In the genomic region with DNA sequence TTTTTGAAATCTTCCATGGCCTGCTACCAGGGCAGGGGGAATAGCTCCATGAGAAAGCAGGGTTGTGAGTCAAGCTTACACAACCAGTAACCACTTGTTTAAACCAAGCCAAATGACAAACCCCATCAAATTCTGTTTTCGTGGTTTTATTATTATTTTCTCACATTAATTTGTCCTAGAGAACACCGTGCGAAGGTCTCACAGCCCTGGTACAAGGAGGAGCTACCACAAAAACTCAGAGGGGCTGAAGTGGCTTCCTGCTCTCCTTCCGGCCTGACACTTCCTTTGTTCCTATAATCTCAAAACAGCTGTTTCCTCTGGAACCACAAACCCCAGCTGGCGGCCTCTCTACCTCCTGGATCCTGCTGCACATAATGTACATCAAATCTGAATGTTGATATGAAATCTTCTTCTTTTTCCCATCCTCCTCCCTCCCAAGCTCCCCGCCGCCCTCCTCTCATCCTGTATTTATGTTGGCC, we compare ENCODE assay signal across 13 cellular contexts.
DNase-seq lines count a peak whose midpoint lies in the region; ATAC-seq and TF ChIP-seq lines count a peak whose summit lies in the region.
"Had no signal": no experiment of that assay in that cellular context is flagged by ENCODE, and none has a peak within 500 bp of the region (broad histone marks: within the 10 kb centered on the region; RNA-seq: fewer than 3 reads in every experiment).

No MANE protein-coding gene starts in this region.

- intact Hi-C loops in left colon (cut with DNase I, micrococcal nuclease) (no loop called here), thyroid gland (cut with DNase I) (no loop called here)

- POLR2A ChIA-PET in activated CD8-positive, alpha-beta T cell treated with anti-CD3 and anti-CD28 coated beads, Interleukin-2, amount 10 ng/mL, durations not matched to agents 7 days and 5 days (lab: Charles Lee) = no interaction called here

- H3K9me3 ChIP-seq in thyroid gland = no peaks in the 10 kb centered on the region

- H3K27ac ChIP-seq in thyroid gland = no peak overlapping the region
- H3K27ac ChIP-seq: cardiac muscle cell, WERI-Rb-1 had no signal

- H3K4me1 ChIP-seq in thyroid gland = no peaks in the 10 kb centered on the region

- CTCF ChIA-PET in activated naive CD4-positive, alpha-beta T cell treated with anti-CD3 and anti-CD28 coated beads, Interleukin-2, amount 10 ng/mL, durations not matched to agents 7 days and 5 days (lab: Charles Lee) = no interaction called here
- CTCF ChIA-PET in activated CD8-positive, alpha-beta T cell treated with anti-CD3 and anti-CD28 coated beads, Interleukin-2, amount 10 ng/mL, durations not matched to agents 7 days and 5 days (lab: Charles Lee) = interaction anchor here (0.8 to 1.3 kb wide), 3 partner anchors 10 to 443 kb away, joined by 3 to 5 read pairs (median 3); no protein-coding TSS in a partner anchor

- no peaks in the 10 kb centered on the region for H3K36me3 ChIP-seq in thyroid gland
- H3K36me3 ChIP-seq: cardiac muscle cell, WERI-Rb-1 had no signal

- peaks cover 49% of the 10 kb centered on the region for H3K27me3 Mint-ChIP-seq in activated naive CD4-positive, alpha-beta T cell treated with anti-CD3 and anti-CD28 coated beads, Interleukin-2, amount 10 ng/mL, durations not matched to agents 7 days and 5 days
- peaks cover 58% of the 10 kb centered on the region for H3K27me3 Mint-ChIP-seq in activated CD8-positive, alpha-beta T cell treated with anti-CD3 and anti-CD28 coated beads, Interleukin-2, amount 10 ng/mL, durations not matched to agents 7 days and 5 days (ENCODE audit: low read depth)

- no peaks in the 10 kb centered on the region for H3K9me3 Mint-ChIP-seq in activated naive CD4-positive, alpha-beta T cell treated with anti-CD3 and anti-CD28 coated beads, Interleukin-2, amount 10 ng/mL, durations not matched to agents 7 days and 5 days
- peaks cover 8% of the 10 kb centered on the region for H3K9me3 Mint-ChIP-seq in activated CD8-positive, alpha-beta T cell treated with anti-CD3 and anti-CD28 coated beads, Interleukin-2, amount 10 ng/mL, durations not matched to agents 7 days and 5 days (ENCODE audit: insufficient read depth)

- WGBS in thyroid gland, 2 donors = 53 to 63% methylated on average over 7 of the region's 7 CpGs

- ATAC-seq in activated CD8-positive, alpha-beta T cell treated with anti-CD3 and anti-CD28 coated beads, Interleukin-2, amount 10 ng/mL, durations not matched to agents 7 days and 5 days = peak; percentile 70
- ATAC-seq in left colon = no peak
- ATAC-seq: activated T-helper 17 cell treated with anti-CD3 and anti-CD28 coated beads, Interleukin-2, amount 50 U/mL, for 72 hours had no signal

- H3K4me1 Mint-ChIP-seq in activated naive CD4-positive, alpha-beta T cell treated with anti-CD3 and anti-CD28 coated beads, Interleukin-2, amount 10 ng/mL, durations not matched to agents 7 days and 5 days = peaks cover 21% of the 10 kb centered on the region
- H3K4me1 Mint-ChIP-seq in activated CD8-positive, alpha-beta T cell treated with anti-CD3 and anti-CD28 coated beads, Interleukin-2, amount 10 ng/mL, durations not matched to agents 7 days and 5 days (ENCODE audit: low read depth) = peaks cover 27% of the 10 kb centered on the region
- H3K4me1 Mint-ChIP-seq: activated T-helper 17 cell treated with anti-CD3 and anti-CD28 coated beads, Interleukin-2, amount 50 U/mL, for 72 hours had no signal

- TF ChIP-seq POLR2A in thyroid gland (IDR thresholded peaks at IDR 0.05) = no peak

- H3K4me3 ChIP-seq in thyroid gland (replicated peaks in 1 of 3) = no peak overlapping the region
- H3K4me3 ChIP-seq: cardiac muscle cell had no signal

- no peak for TF ChIP-seq CTCF in thyroid gland (IDR thresholded peaks at IDR 0.05)

- H3K36me3 Mint-ChIP-seq in activated naive CD4-positive, alpha-beta T cell treated with anti-CD3 and anti-CD28 coated beads, Interleukin-2, amount 10 ng/mL, durations not matched to agents 7 days and 5 days = no peaks in the 10 kb centered on the region
- H3K36me3 Mint-ChIP-seq in activated CD8-positive, alpha-beta T cell treated with anti-CD3 and anti-CD28 coated beads, Interleukin-2, amount 10 ng/mL, durations not matched to agents 7 days and 5 days (ENCODE audit: low read depth) = peaks cover 6% of the 10 kb centered on the region

- H3K27me3 ChIP-seq in thyroid gland = no peaks in the 10 kb centered on the region
- H3K27me3 ChIP-seq: cardiac muscle cell had no signal

- peak; percentile 23 for DNase-seq in activated naive CD4-positive, alpha-beta T cell treated with anti-CD3 and anti-CD28 coated beads, Interleukin-2, amount 10 ng/mL, durations not matched to agents 7 days and 5 days
- DNase-seq in activated naive CD4-positive, alpha-beta T cell (lab: John Stamatoyannopoulos, UW) = no peak
- peak; percentile 52 for DNase-seq in activated CD8-positive, alpha-beta T cell treated with anti-CD3 and anti-CD28 coated beads, Interleukin-2, amount 10 ng/mL, durations not matched to agents 7 days and 5 days
- DNase-seq in left colon (peak; percentile 8 to 25), thyroid gland (peak; percentile 19 to 26), NCI-H2029 treated with DMSO at 0.1 percent for 48 hours (lab: John Stamatoyannopoulos, UW) (no peak), NCI-H146 treated with DMSO at 0.1 percent for 48 hours (lab: John Stamatoyannopoulos, UW; ENCODE audit: unreplicated experiment) (no peak)
- DNase-seq in activated effector memory CD4-positive, alpha-beta T cell treated with anti-CD3 and anti-CD28 coated beads, Interleukin-2, amount 50 U/mL, for 16 hours = no peak
- DNase-seq: NCI-H2171 treated with DMSO at 0.1 percent for 48 hours, posterior cingulate gyrus, WERI-Rb-1 had no signal

- H3K27ac Mint-ChIP-seq in activated naive CD4-positive, alpha-beta T cell treated with anti-CD3 and anti-CD28 coated beads, Interleukin-2, amount 10 ng/mL, durations not matched to agents 7 days and 5 days = no peak overlapping the region
- peak overlapping the region; percentile 2 for H3K27ac Mint-ChIP-seq in activated CD8-positive, alpha-beta T cell treated with anti-CD3 and anti-CD28 coated beads, Interleukin-2, amount 10 ng/mL, durations not matched to agents 7 days and 5 days
- H3K27ac Mint-ChIP-seq: activated T-helper 17 cell treated with anti-CD3 and anti-CD28 coated beads, Interleukin-2, amount 50 U/mL, for 72 hours had no signal

- no peak overlapping the region for H3K4me3 Mint-ChIP-seq in activated naive CD4-positive, alpha-beta T cell treated with anti-CD3 and anti-CD28 coated beads, Interleukin-2, amount 10 ng/mL, durations not matched to agents 7 days and 5 days
- H3K4me3 Mint-ChIP-seq in activated CD8-positive, alpha-beta T cell treated with anti-CD3 and anti-CD28 coated beads, Interleukin-2, amount 10 ng/mL, durations not matched to agents 7 days and 5 days = peak overlapping the region; percentile 30
- H3K4me3 Mint-ChIP-seq: activated T-helper 17 cell treated with anti-CD3 and anti-CD28 coated beads, Interleukin-2, amount 50 U/mL, for 72 hours had no signal

Comparison
In these comparisons a context has a peak if more than half of its experiments do, and no peak if none do; other contexts are left out.
1. DNase-seq: peak in activated naive CD4-positive, alpha-beta T cell treated with anti-CD3 and anti-CD28 coated beads, Interleukin-2, amount 10 ng/mL, durations not matched to agents 7 days and 5 days (single experiment), activated CD8-positive, alpha-beta T cell treated with anti-CD3 and anti-CD28 coated beads, Interleukin-2, amount 10 ng/mL, durations not matched to agents 7 days and 5 days (single experiment), left colon (2 of 2) and thyroid gland (2 of 2); none in activated naive CD4-positive, alpha-beta T cell (0 of 4), activated effector memory CD4-positive, alpha-beta T cell treated with anti-CD3 and anti-CD28 coated beads, Interleukin-2, amount 50 U/mL, for 16 hours (single experiment), NCI-H2029 treated with DMSO at 0.1 percent for 48 hours (single experiment) and NCI-H146 treated with DMSO at 0.1 percent for 48 hours (single experiment).